In the genomic region with DNA sequence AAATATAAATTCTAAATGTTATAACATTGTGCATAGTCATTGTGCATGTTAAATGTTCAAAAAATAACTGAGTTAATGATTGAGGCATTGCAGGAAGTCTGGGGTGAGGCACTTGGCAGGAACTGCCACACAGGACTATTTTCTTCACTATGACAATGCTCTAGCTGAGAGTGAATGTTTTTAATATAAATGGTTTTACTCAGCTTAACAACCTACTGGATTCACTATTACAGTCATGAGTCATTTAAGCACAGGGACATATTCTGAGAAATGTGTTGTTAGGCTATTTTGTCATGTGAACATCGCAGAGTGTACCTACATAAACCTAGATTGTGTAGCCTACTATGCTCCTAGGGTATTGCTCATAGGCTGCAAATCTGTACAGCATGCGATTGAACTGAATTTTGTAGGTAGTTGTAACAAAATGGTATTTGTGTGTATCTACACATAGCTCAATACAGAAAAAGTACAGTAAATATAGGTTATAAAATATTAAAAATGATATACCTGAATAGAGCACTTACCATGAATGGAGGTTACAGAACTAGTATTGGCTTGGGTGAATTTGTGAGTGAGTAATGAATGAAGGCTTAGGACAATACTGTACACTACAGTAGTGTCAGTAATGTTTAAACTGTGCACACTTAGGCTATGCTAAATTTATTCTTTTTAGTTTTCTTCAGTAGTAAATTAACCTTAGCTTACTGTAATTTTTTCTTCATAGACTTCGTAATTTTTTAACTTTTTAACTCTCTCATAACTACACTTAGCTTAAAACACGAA, we compare ENCODE assay signal across 10 cellular contexts.
DNase-seq lines count a peak whose midpoint lies in the region; ATAC-seq, FAIRE-seq and TF ChIP-seq lines count a peak whose summit lies in the region.
"Had no signal": no experiment of that assay in that cellular context is flagged by ENCODE, and none has a peak within 500 bp of the region (broad histone marks: within the 10 kb centered on the region; RNA-seq: fewer than 3 reads in every experiment).

No MANE protein-coding gene starts in this region.

- FAIRE-seq in D721Med (lab: Jason Lieb, UNC): no peak

- CTCF ChIA-PET in RWPE1 (lab: Yijun Ruan, JAX): no interaction called here
- CTCF ChIA-PET in WTC11 (lab: Charles Lee): no interaction called here

- H3K9me3 Mint-ChIP-seq in WTC11: peaks cover 14% of the 10 kb centered on the region; the same call in 1 of the 2 replicates

- no peak overlapping the region for H3K27ac ChIP-seq in RWPE1

- no peaks in the 10 kb centered on the region for H3K36me3 Mint-ChIP-seq in WTC11

- peak; percentile 86 for ATAC-seq in GM21423 (IDR thresholded peaks at IDR 0.05; ENCODE audit: unreplicated experiment)
- ATAC-seq in GM21723 (IDR thresholded peaks at IDR 0.05; ENCODE audit: unreplicated experiment): no peak
- no peak for ATAC-seq in WTC11

- POLR2A ChIA-PET in RWPE1 (lab: Yijun Ruan, JAX; ENCODE audit: low non-redundant PET) (no interaction called here), WTC11 (lab: Charles Lee) (no interaction called here)

- no peaks in the 10 kb centered on the region for H3K4me1 Mint-ChIP-seq in WTC11

- no peaks in the 10 kb centered on the region for H3K27me3 Mint-ChIP-seq in WTC11 (ENCODE audit: low read depth)

- H3K4me3 Mint-ChIP-seq in WTC11: no peak overlapping the region

- peak; percentile 26 for DNase-seq in COLO829 (ENCODE audit: low spot score)
- peak; percentile 8 for DNase-seq in RWPE1 (ENCODE audit: low spot score)
- peak; percentile 47 for DNase-seq in glomerular visceral epithelial cell (ENCODE audit: extremely low spot score)
- no peak for DNase-seq in NCI-H146 (lab: John Stamatoyannopoulos, UW)
- DNase-seq in WTC11 (ENCODE audit: low spot score): no peak
- DNase-seq in D721Med (ENCODE audit: insufficient read length, low spot score): no peak
- DNase-seq: left cardiac atrium, SHP77 had no signal

- H3K27ac Mint-ChIP-seq in WTC11: no peak overlapping the region

- TF ChIP-seq CTCF in RWPE1 (conservative IDR thresholded peaks at IDR 0.05; ENCODE audit: low read depth) (no peak), WTC11 (IDR thresholded peaks at IDR 0.05) (no peak), D721Med (IDR thresholded peaks at IDR 0.05; ENCODE audit: insufficient read depth, missing control alignments) (no peak)

TF ChIP-seq in WTC11, 78 proteins besides CTCF, POLR2A, EP300 and RAD21:
- TF ChIP-seq ZNF416 (CRISPR knock-in tag; IDR thresholded peaks at IDR 0.05) (no peak), ZNF263 (CRISPR knock-in tag; IDR thresholded peaks at IDR 0.05; ENCODE audit: low read depth) (no peak), TCF7 (CRISPR knock-in tag; IDR thresholded peaks at IDR 0.05; ENCODE audit: low read depth) (no peak), ESRRA (CRISPR knock-in tag; IDR thresholded peaks at IDR 0.05; ENCODE audit: borderline replicate concordance) (no peak), RORB (CRISPR knock-in tag; IDR thresholded peaks at IDR 0.05) (no peak)
- TF ChIP-seq, protein P1, sequence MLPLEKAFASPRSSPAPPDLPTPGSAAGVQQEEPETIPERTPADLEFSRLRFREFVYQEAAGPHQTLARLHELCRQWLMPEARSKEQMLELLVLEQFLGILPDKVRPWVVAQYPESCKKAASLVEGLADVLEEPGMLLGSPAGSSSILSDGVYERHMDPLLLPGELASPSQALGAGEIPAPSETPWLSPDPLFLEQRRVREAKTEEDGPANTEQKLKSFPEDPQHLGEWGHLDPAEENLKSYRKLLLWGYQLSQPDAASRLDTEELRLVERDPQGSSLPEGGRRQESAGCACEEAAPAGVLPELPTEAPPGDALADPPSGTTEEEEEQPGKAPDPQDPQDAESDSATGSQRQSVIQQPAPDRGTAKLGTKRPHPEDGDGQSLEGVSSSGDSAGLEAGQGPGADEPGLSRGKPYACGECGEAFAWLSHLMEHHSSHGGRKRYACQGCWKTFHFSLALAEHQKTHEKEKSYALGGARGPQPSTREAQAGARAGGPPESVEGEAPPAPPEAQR (CRISPR knock-in tag; IDR thresholded peaks at IDR 0.05): no peak
- TF ChIP-seq, protein P2, sequence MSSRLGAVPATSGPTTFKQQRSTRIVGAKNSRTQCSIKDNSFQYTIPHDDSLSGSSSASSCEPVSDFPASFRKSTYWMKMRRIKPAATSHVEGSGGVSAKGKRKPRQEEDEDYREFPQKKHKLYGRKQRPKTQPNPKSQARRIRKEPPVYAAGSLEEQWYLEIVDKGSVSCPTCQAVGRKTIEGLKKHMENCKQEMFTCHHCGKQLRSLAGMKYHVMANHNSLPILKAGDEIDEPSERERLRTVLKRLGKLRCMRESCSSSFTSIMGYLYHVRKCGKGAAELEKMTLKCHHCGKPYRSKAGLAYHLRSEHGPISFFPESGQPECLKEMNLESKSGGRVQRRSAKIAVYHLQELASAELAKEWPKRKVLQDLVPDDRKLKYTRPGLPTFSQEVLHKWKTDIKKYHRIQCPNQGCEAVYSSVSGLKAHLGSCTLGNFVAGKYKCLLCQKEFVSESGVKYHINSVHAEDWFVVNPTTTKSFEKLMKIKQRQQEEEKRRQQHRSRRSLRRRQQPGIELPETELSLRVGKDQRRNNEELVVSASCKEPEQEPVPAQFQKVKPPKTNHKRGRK (CRISPR knock-in tag; IDR thresholded peaks at IDR 0.05; ENCODE audit: borderline replicate concordance): no peak
- TF ChIP-seq, protein P3, sequence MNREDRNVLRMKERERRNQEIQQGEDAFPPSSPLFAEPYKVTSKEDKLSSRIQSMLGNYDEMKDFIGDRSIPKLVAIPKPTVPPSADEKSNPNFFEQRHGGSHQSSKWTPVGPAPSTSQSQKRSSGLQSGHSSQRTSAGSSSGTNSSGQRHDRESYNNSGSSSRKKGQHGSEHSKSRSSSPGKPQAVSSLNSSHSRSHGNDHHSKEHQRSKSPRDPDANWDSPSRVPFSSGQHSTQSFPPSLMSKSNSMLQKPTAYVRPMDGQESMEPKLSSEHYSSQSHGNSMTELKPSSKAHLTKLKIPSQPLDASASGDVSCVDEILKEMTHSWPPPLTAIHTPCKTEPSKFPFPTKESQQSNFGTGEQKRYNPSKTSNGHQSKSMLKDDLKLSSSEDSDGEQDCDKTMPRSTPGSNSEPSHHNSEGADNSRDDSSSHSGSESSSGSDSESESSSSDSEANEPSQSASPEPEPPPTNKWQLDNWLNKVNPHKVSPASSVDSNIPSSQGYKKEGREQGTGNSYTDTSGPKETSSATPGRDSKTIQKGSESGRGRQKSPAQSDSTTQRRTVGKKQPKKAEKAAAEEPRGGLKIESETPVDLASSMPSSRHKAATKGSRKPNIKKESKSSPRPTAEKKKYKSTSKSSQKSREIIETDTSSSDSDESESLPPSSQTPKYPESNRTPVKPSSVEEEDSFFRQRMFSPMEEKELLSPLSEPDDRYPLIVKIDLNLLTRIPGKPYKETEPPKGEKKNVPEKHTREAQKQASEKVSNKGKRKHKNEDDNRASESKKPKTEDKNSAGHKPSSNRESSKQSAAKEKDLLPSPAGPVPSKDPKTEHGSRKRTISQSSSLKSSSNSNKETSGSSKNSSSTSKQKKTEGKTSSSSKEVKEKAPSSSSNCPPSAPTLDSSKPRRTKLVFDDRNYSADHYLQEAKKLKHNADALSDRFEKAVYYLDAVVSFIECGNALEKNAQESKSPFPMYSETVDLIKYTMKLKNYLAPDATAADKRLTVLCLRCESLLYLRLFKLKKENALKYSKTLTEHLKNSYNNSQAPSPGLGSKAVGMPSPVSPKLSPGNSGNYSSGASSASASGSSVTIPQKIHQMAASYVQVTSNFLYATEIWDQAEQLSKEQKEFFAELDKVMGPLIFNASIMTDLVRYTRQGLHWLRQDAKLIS (CRISPR knock-in tag; IDR thresholded peaks at IDR 0.05; ENCODE audit: borderline replicate concordance): no peak
- TF ChIP-seq, protein P4, sequence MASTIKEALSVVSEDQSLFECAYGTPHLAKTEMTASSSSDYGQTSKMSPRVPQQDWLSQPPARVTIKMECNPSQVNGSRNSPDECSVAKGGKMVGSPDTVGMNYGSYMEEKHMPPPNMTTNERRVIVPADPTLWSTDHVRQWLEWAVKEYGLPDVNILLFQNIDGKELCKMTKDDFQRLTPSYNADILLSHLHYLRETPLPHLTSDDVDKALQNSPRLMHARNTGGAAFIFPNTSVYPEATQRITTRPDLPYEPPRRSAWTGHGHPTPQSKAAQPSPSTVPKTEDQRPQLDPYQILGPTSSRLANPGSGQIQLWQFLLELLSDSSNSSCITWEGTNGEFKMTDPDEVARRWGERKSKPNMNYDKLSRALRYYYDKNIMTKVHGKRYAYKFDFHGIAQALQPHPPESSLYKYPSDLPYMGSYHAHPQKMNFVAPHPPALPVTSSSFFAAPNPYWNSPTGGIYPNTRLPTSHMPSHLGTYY (CRISPR knock-in tag; IDR thresholded peaks at IDR 0.05): no peak
- TF ChIP-seq, protein P5, sequence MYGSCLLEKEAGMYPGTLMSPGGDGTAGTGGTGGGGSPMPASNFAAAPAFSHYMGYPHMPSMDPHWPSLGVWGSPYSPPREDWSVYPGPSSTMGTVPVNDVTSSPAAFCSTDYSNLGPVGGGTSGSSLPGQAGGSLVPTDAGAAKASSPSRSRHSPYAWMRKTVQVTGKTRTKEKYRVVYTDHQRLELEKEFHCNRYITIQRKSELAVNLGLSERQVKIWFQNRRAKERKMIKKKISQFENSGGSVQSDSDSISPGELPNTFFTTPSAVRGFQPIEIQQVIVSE (CRISPR knock-in tag; IDR thresholded peaks at IDR 0.05; ENCODE audit: borderline replicate concordance): no peak

Comparison
In these comparisons a context has a peak if more than half of its experiments do, and no peak if none do; other contexts are left out.
1. DNase-seq: peak in COLO829 (single experiment), RWPE1 (single experiment) and glomerular visceral epithelial cell (single experiment); none in NCI-H146 (single experiment), WTC11 (single experiment) and D721Med (single experiment).